12 cellular contexts compared by ENCODE assay signal in genomic region chr12:106953352-106954260, GRCh38. TPM values are rescaled to one million over a fixed set of nuclear protein-coding genes. Genes with fewer than 3 reads are reported as not detected.
DNase-seq lines count a peak whose midpoint lies in the region; ATAC-seq and TF ChIP-seq lines count a peak whose summit lies in the region.
"Had no signal": no experiment of that assay in that cellular context is flagged by ENCODE, and none has a peak within 500 bp of the region (broad histone marks: within the 10 kb centered on the region; RNA-seq: fewer than 3 reads in every experiment).

No MANE protein-coding gene starts in this region.

- intact Hi-C loops in activated T-helper 1 cell treated with anti-CD3 and anti-CD28 coated beads, Interleukin-12 subunit alpha, Interleukin-12 subunit beta, Interleukin-2, Interleukin-4 antibody, amounts not matched to agents 30 ng/mL and 10 ng/mL and 1 ng/mL, durations not matched to agents 14 hours and 24 hours and 36 hours (cut with micrococcal nuclease) = loop anchor here (2.0 kb wide), 1 partner anchor 367 kb away; no protein-coding TSS in a partner anchor

- H3K27ac ChIP-seq in ACC112 (ENCODE audit: low read depth, low read length) = peak overlapping the region; percentile 25
- no peak overlapping the region for H3K27ac ChIP-seq in GM23338 (ENCODE audit: low read depth)
- H3K27ac ChIP-seq in Peyer's patch = peak overlapping the region in 1 of 4 donors; percentile 46

- H3K9me3 Mint-ChIP-seq in GM23338 = peaks cover 12% of the 10 kb centered on the region
- H3K9me3 Mint-ChIP-seq in activated T-helper 1 cell treated with anti-CD3 and anti-CD28 coated beads, Interleukin-12 subunit alpha, Interleukin-12 subunit beta, Interleukin-2, Interleukin-4 antibody, amounts not matched to agents 30 ng/mL and 10 ng/mL and 1 ng/mL, durations not matched to agents 14 hours and 24 hours and 36 hours = peaks cover 21% of the 10 kb centered on the region

- H3K36me3 Mint-ChIP-seq in GM23338 (ENCODE audit: low read depth) = no peaks in the 10 kb centered on the region; the same call in 2 of the 3 replicates
- peaks cover 3% of the 10 kb centered on the region for H3K36me3 Mint-ChIP-seq in activated T-helper 1 cell treated with anti-CD3 and anti-CD28 coated beads, Interleukin-12 subunit alpha, Interleukin-12 subunit beta, Interleukin-2, Interleukin-4 antibody, amounts not matched to agents 30 ng/mL and 10 ng/mL and 1 ng/mL, durations not matched to agents 14 hours and 24 hours and 36 hours (ENCODE audit: low read depth)

- no peak overlapping the region for H3K4me3 Mint-ChIP-seq in GM23338
- H3K4me3 Mint-ChIP-seq in activated T-helper 1 cell treated with anti-CD3 and anti-CD28 coated beads, Interleukin-12 subunit alpha, Interleukin-12 subunit beta, Interleukin-2, Interleukin-4 antibody, amounts not matched to agents 30 ng/mL and 10 ng/mL and 1 ng/mL, durations not matched to agents 14 hours and 24 hours and 36 hours = no peak overlapping the region

- peaks cover 11% of the 10 kb centered on the region for H3K27me3 Mint-ChIP-seq in GM23338 (ENCODE audit: insufficient read depth, low read depth, poor library complexity)
- H3K27me3 Mint-ChIP-seq in activated T-helper 1 cell treated with anti-CD3 and anti-CD28 coated beads, Interleukin-12 subunit alpha, Interleukin-12 subunit beta, Interleukin-2, Interleukin-4 antibody, amounts not matched to agents 30 ng/mL and 10 ng/mL and 1 ng/mL, durations not matched to agents 14 hours and 24 hours and 36 hours (ENCODE audit: insufficient read depth) = peaks cover 7% of the 10 kb centered on the region

- H3K79me2 ChIP-seq in ACC112 (ENCODE audit: control insufficient read depth, insufficient read depth, low read length, unreplicated experiment) = peaks cover 56% of the 10 kb centered on the region
- H3K79me2 ChIP-seq in GM23338 (replicated peaks; ENCODE audit: insufficient read depth) = peaks cover 16% of the 10 kb centered on the region

- ATAC-seq in GM23338 (no peak), GM18519 (IDR thresholded peaks at IDR 0.05; ENCODE audit: low FRiP score, unreplicated experiment) (no peak)

- TF ChIP-seq CTCF in GM23338 (conservative IDR thresholded peaks at IDR 0.05; ENCODE audit: low read depth in 2 of 2) (no peak), Peyer's patch (IDR thresholded peaks at IDR 0.05) (no peak)

- H2AFZ ChIP-seq in ACC112 (ENCODE audit: low read length, unreplicated experiment) (no peak overlapping the region), GM23338 (no peak overlapping the region)

- H3K4me1 ChIP-seq in ACC112 (ENCODE audit: control insufficient read depth, insufficient read depth, low read length, unreplicated experiment) (peaks cover 3% of the 10 kb centered on the region), GM23338 (ENCODE audit: insufficient read depth) (peaks cover 10% of the 10 kb centered on the region; the same call in 1 of the 2 replicates), Peyer's patch (peaks cover 0 to 30% (median 3%) of the 10 kb centered on the region in 4 donors)

- H3K36me3 ChIP-seq in ACC112 (ENCODE audit: insufficient read depth, low read length) (no peaks in the 10 kb centered on the region), GM23338 (ENCODE audit: insufficient read depth) (no peaks in the 10 kb centered on the region), Peyer's patch (no peaks in the 10 kb centered on the region)

- TF ChIP-seq POLR2A in Peyer's patch (IDR thresholded peaks at IDR 0.05) = no peak

- peak overlapping the region; percentile 88; the same call in 1 of the 2 replicates for H3K4me2 ChIP-seq in GM23338

- H3K27me3 ChIP-seq in ACC112 (ENCODE audit: insufficient read depth, low read length) (no peaks in the 10 kb centered on the region), GM23338 (ENCODE audit: insufficient read depth) (peaks cover 19% of the 10 kb centered on the region), Peyer's patch (no peaks in the 10 kb centered on the region)

- H4K20me1 ChIP-seq in GM23338 (replicated peaks; ENCODE audit: insufficient read depth) = no peaks in the 10 kb centered on the region

- 0 out of 2 replicates have a peak, but pooled peaks cover 12% of the 10 kb centered on the region for H3F3A ChIP-seq in GM23338 (replicated peaks; ENCODE audit: low read depth)

- no peaks in the 10 kb centered on the region; the same call in 1 of the 3 replicates for H3K4me1 Mint-ChIP-seq in GM23338
- H3K4me1 Mint-ChIP-seq in activated T-helper 1 cell treated with anti-CD3 and anti-CD28 coated beads, Interleukin-12 subunit alpha, Interleukin-12 subunit beta, Interleukin-2, Interleukin-4 antibody, amounts not matched to agents 30 ng/mL and 10 ng/mL and 1 ng/mL, durations not matched to agents 14 hours and 24 hours and 36 hours (ENCODE audit: low read depth) = peaks cover 17% of the 10 kb centered on the region

- no peak overlapping the region for H3K27ac Mint-ChIP-seq in GM23338
- H3K27ac Mint-ChIP-seq in activated T-helper 1 cell treated with anti-CD3 and anti-CD28 coated beads, Interleukin-12 subunit alpha, Interleukin-12 subunit beta, Interleukin-2, Interleukin-4 antibody, amounts not matched to agents 30 ng/mL and 10 ng/mL and 1 ng/mL, durations not matched to agents 14 hours and 24 hours and 36 hours = peak overlapping the region; percentile 41
- H3K27ac Mint-ChIP-seq: progenitor cell of endocrine pancreas had no signal

- no peaks in the 10 kb centered on the region for H3K9me3 ChIP-seq in Peyer's patch

- H3K4me3 ChIP-seq in ACC112 (ENCODE audit: low read depth, low read length) = peak overlapping the region; percentile 89
- H3K4me3 ChIP-seq in GM23338 = no peak overlapping the region
- no peak overlapping the region for H3K4me3 ChIP-seq in Peyer's patch
- H3K4me3 ChIP-seq: lung had no signal

- 0 out of 2 replicates have a peak, but pooled peaks cover 2% of the 10 kb centered on the region for H3K9me2 ChIP-seq in GM23338 (ENCODE audit: insufficient read depth)

- DNase-seq in GM23338 (ENCODE audit: low spot score) (no peak), left kidney (ENCODE audit: low read depth, low spot score) (peak; percentile 28), Peyer's patch (no peak), NAMALWA (ENCODE audit: low spot score) (no peak), NCI-H1417 treated with DMSO at 0.1 percent for 48 hours (lab: John Stamatoyannopoulos, UW) (no peak)
- DNase-seq in activated T-helper 1 cell treated with anti-CD3 and anti-CD28 coated beads, Interleukin-12 subunit alpha, Interleukin-12 subunit beta, Interleukin-2, Interleukin-4 antibody, amounts not matched to agents 30 ng/mL and 10 ng/mL and 1 ng/mL, durations not matched to agents 14 hours and 24 hours and 36 hours (ENCODE audit: low spot score) = no peak
- DNase-seq: activated effector memory CD4-positive, alpha-beta T cell treated with Interleukin-2 at 50 U/mL for 16 hours; NCI-H510A had no signal

TF ChIP-seq in GM23338, 12 proteins besides CTCF, POLR2A, EP300 and RAD21 (continues in another document):
- no peak for TF ChIP-seq ZNF331 (CRISPR knock-in tag; IDR thresholded peaks at IDR 0.05; ENCODE audit: low read depth)

RNA-seq across cellular contexts. Expression of gene TMEM263, which starts 2.1 kb away (rescaled TPM):
- total RNA-seq in GM23338 (2014; rRNA removed; shearing (Covaris generic)) = 9.3 and 10.4 TPM in 2 replicates
- 5.8 and 7.1 TPM in 2 replicates for polyA plus RNA-seq in GM23338 (2016; fragmentation: Nextera tagmentation; extraction: Ambion mirVana)
- 25.5 and 25.9 TPM in 2 replicates for total RNA-seq in activated T-helper 1 cell treated with anti-CD3 and anti-CD28 coated beads, Interleukin-12 subunit alpha, Interleukin-12 subunit beta, Interleukin-2, Interleukin-4 antibody, amounts not matched to agents 30 ng/mL and 10 ng/mL and 1 ng/mL, durations not matched to agents 14 hours and 24 hours and 36 hours
- 10 to 100 TPM; 14.2 to 30.5 (median 28.1) TPM for total RNA-seq in Peyer's patch

RNA-seq across cellular contexts. Expression of gene MTERF2, which starts 33.3 kb away (rescaled TPM):
- total RNA-seq in GM23338 (2014; rRNA removed; shearing (Covaris generic)) = 4.7 and 9.2 TPM in 2 replicates
- polyA plus RNA-seq in GM23338 (2016; fragmentation: Nextera tagmentation; extraction: Ambion mirVana) = 9.1 and 11.0 TPM in 2 replicates
- total RNA-seq in activated T-helper 1 cell treated with anti-CD3 and anti-CD28 coated beads, Interleukin-12 subunit alpha, Interleukin-12 subunit beta, Interleukin-2, Interleukin-4 antibody, amounts not matched to agents 30 ng/mL and 10 ng/mL and 1 ng/mL, durations not matched to agents 14 hours and 24 hours and 36 hours = 3.9 and 5.2 TPM in 2 replicates
- 10 to 100 TPM; 10.9 to 19.0 (median 14.8) TPM for total RNA-seq in Peyer's patch
